17 cellular contexts compared by ENCODE assay signal in genomic region chr10:86060386-86061280, GRCh38.
A peak's percentile ranks its signal among the peaks of the same experiment; 100 is the strongest.
DNase-seq lines count a peak whose midpoint lies in the region; ATAC-seq and TF ChIP-seq lines count a peak whose summit lies in the region.
"Had no signal": no experiment of that assay in that cellular context is flagged by ENCODE, and none has a peak within 500 bp of the region (broad histone marks: within the 10 kb centered on the region; RNA-seq: fewer than 3 reads in every experiment).

No MANE protein-coding gene starts in this region.

- H3K27ac ChIP-seq in suprapubic skin = no peak overlapping the region
- no peak overlapping the region for H3K27ac ChIP-seq in uterus
- no peak overlapping the region for H3K27ac ChIP-seq in naive thymus-derived CD4-positive, alpha-beta T cell (ENCODE audit: low read depth, low read length)
- H3K27ac ChIP-seq: BLaER1, GM23248 had no signal

- peaks cover 6% of the 10 kb centered on the region for H3K27me3 Mint-ChIP-seq in chondrocyte (ENCODE audit: low read depth)
- H3K27me3 Mint-ChIP-seq in naive thymus-derived CD4-positive, alpha-beta T cell = peaks cover 2 to 35% (median 12%) of the 10 kb centered on the region in 5 donors

- intact Hi-C loops in uterus (cut with DNase I; ENCODE audit: low total_unique reads) = no loop called here
- intact Hi-C loops in naive thymus-derived CD4-positive, alpha-beta T cell (cut with micrococcal nuclease) = no loop called here

- H3K9me3 ChIP-seq in suprapubic skin (no peaks in the 10 kb centered on the region), uterus (no peaks in the 10 kb centered on the region)
- no peaks in the 10 kb centered on the region for H3K9me3 ChIP-seq in naive thymus-derived CD4-positive, alpha-beta T cell (ENCODE audit: control insufficient read depth in 2 of 3, low read length in 3 of 3)
- H3K9me3 ChIP-seq: BLaER1, HAP-1 had no signal

- H3K9me3 Mint-ChIP-seq in chondrocyte (ENCODE audit: low read depth) = no peaks in the 10 kb centered on the region
- H3K9me3 Mint-ChIP-seq in naive thymus-derived CD4-positive, alpha-beta T cell = peaks cover 0 to 2% (median 0%) of the 10 kb centered on the region in 11 donors
- H3K9me3 Mint-ChIP-seq: CD4-positive, alpha-beta memory T cell had no signal

- TF ChIP-seq CTCF in chondrocyte (IDR thresholded peaks at IDR 0.05) (no peak), suprapubic skin (IDR thresholded peaks at IDR 0.05) (no peak), uterus (IDR thresholded peaks at IDR 0.05) (no peak)

- no peak overlapping the region for H3K27ac Mint-ChIP-seq in chondrocyte (ENCODE audit: unreplicated experiment)
- no peak overlapping the region for H3K27ac Mint-ChIP-seq in naive thymus-derived CD4-positive, alpha-beta T cell

- 63% methylated on average over 4 of the region's 9 CpGs for WGBS in suprapubic skin

- H3K4me3 ChIP-seq in suprapubic skin = no peak overlapping the region
- H3K4me3 ChIP-seq in uterus = no peak overlapping the region
- no peak overlapping the region for H3K4me3 ChIP-seq in naive thymus-derived CD4-positive, alpha-beta T cell (ENCODE audit: low read length)
- H3K4me3 ChIP-seq: BLaER1, GM23248, HAP-1 had no signal

- no peaks in the 10 kb centered on the region for H3K4me1 ChIP-seq in suprapubic skin
- no peaks in the 10 kb centered on the region for H3K4me1 ChIP-seq in uterus
- H3K4me1 ChIP-seq in naive thymus-derived CD4-positive, alpha-beta T cell (ENCODE audit: control insufficient read depth in 2 of 2, insufficient read depth in 2 of 2, low read length in 2 of 2) = no peaks in the 10 kb centered on the region
- H3K4me1 ChIP-seq: BLaER1 had no signal

- CTCF ChIA-PET in naive thymus-derived CD4-positive, alpha-beta T cell (lab: Charles Lee) = no interaction called here

- POLR2A ChIA-PET in naive thymus-derived CD4-positive, alpha-beta T cell (lab: Charles Lee) = no interaction called here

- TF ChIP-seq POLR2A in suprapubic skin (IDR thresholded peaks at IDR 0.05) = no peak
- no peak for TF ChIP-seq POLR2A in uterus (IDR thresholded peaks at IDR 0.05)

- H3K36me3 Mint-ChIP-seq in chondrocyte (ENCODE audit: low read depth) = no peaks in the 10 kb centered on the region
- H3K36me3 Mint-ChIP-seq in naive thymus-derived CD4-positive, alpha-beta T cell = no peaks in the 10 kb centered on the region
- H3K36me3 Mint-ChIP-seq: CD14-positive monocyte; CD4-positive, alpha-beta memory T cell had no signal

- H3K4me1 Mint-ChIP-seq in chondrocyte (ENCODE audit: low read depth) = no peaks in the 10 kb centered on the region
- no peaks in the 10 kb centered on the region for H3K4me1 Mint-ChIP-seq in naive thymus-derived CD4-positive, alpha-beta T cell
- H3K4me1 Mint-ChIP-seq: CD14-positive monocyte; CD4-positive, alpha-beta memory T cell had no signal

- no peak for ATAC-seq in naive thymus-derived CD4-positive, alpha-beta T cell
- ATAC-seq in HG02623 (IDR thresholded peaks at IDR 0.05; ENCODE audit: unreplicated experiment) = no peak

- TF ChIP-seq EP300 in suprapubic skin (IDR thresholded peaks at IDR 0.05) = no peak

- H3K36me3 ChIP-seq in suprapubic skin (no peaks in the 10 kb centered on the region), uterus (no peaks in the 10 kb centered on the region)
- H3K36me3 ChIP-seq in naive thymus-derived CD4-positive, alpha-beta T cell (ENCODE audit: control insufficient read depth in 2 of 3, insufficient read depth in 3 of 3, low read length in 3 of 3) = no peaks in the 10 kb centered on the region
- H3K36me3 ChIP-seq: BLaER1, HAP-1 had no signal

- H3K27me3 ChIP-seq in suprapubic skin = no peaks in the 10 kb centered on the region
- no peaks in the 10 kb centered on the region for H3K27me3 ChIP-seq in uterus
- H3K27me3 ChIP-seq in naive thymus-derived CD4-positive, alpha-beta T cell (ENCODE audit: control insufficient read depth in 2 of 2, insufficient read depth in 2 of 2, low read length in 2 of 2) = no peaks in the 10 kb centered on the region
- H3K27me3 ChIP-seq: BLaER1 had no signal

- no peak overlapping the region for H3K4me3 Mint-ChIP-seq in chondrocyte (ENCODE audit: unreplicated experiment)
- no peak overlapping the region for H3K4me3 Mint-ChIP-seq in naive thymus-derived CD4-positive, alpha-beta T cell
- H3K4me3 Mint-ChIP-seq: CD14-positive monocyte; CD4-positive, alpha-beta memory T cell had no signal

- peak; percentile 53 for DNase-seq in NCI-H82 (lab: John Stamatoyannopoulos, UW)
- DNase-seq in NCI-H82 treated with DMSO at 0.1 percent for 48 hours (lab: John Stamatoyannopoulos, UW; ENCODE audit: unreplicated experiment) = no peak
- DNase-seq in chondrocyte (ENCODE audit: low spot score) = peak; percentile 48
- DNase-seq in mesenteric fat pad (ENCODE audit: low spot score) = peak; percentile 73
- DNase-seq in suprapubic skin (ENCODE audit: low spot score in 2 of 2) = peak; percentile 35 to 57
- DNase-seq in uterus = no peak
- DNase-seq in naive thymus-derived CD4-positive, alpha-beta T cell = no peak
- DNase-seq: 8988T; CD4-positive, alpha-beta memory T cell; DMS153; DMS79; GDM1; GM23248 had no signal

Comparison
In these comparisons a context has a peak if more than half of its experiments do, and no peak if none do; other contexts are left out.
1. DNase-seq: peak in NCI-H82 (single experiment), chondrocyte (single experiment), mesenteric fat pad (single experiment) and suprapubic skin (2 of 2); none in NCI-H82 treated with DMSO at 0.1 percent for 48 hours (single experiment), uterus (0 of 2) and naive thymus-derived CD4-positive, alpha-beta T cell (0 of 9).